20 cellular contexts compared by ENCODE assay signal in the genomic region with DNA sequence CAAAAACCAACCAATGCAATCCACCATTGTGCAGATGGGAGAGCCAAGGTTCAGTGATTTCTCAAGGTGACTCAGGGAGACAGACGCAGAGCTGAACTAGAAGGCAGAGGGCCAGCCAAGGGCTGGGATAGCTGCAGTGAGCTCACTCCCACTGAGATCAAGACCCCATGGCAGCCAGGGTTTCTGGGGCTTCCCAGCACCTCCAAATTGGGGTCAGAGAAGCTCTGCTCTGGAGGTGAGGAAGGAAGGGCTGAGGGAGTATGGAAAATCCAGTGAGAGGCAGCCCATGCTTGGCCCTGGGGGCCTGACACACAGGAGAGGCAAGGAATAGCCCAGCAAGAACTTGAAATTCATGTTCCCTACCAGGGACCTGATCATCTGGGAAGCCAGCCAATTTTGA.
"Had no signal": no experiment of that assay in that cellular context is flagged by ENCODE, and none has a peak within 500 bp of the region (broad histone marks: within the 10 kb centered on the region; RNA-seq: fewer than 3 reads in every experiment).

No MANE protein-coding gene starts in this region.

- H3K4me3 Mint-ChIP-seq: immature natural killer cell; natural killer cell; stimulated activated effector memory CD8-positive, alpha-beta T cell treated with anti-CD3 and anti-CD28 coated beads, Interleukin-12 subunit alpha, Interleukin-12 subunit beta, amount 100 ng/mL, for 72 hours; type B pancreatic cell had no signal

- H3K9me3 Mint-ChIP-seq: immature natural killer cell; natural killer cell; stimulated activated effector memory CD8-positive, alpha-beta T cell treated with anti-CD3 and anti-CD28 coated beads, Interleukin-12 subunit alpha, Interleukin-12 subunit beta, amount 100 ng/mL, for 72 hours; type B pancreatic cell had no signal

- H3K27ac Mint-ChIP-seq: immature natural killer cell; natural killer cell; progenitor cell of endocrine pancreas; stimulated activated effector memory CD8-positive, alpha-beta T cell treated with anti-CD3 and anti-CD28 coated beads, Interleukin-12 subunit alpha, Interleukin-12 subunit beta, amount 100 ng/mL, for 72 hours; type B pancreatic cell had no signal

- H3K4me1 Mint-ChIP-seq: stimulated activated effector memory CD8-positive, alpha-beta T cell treated with anti-CD3 and anti-CD28 coated beads, Interleukin-12 subunit alpha, Interleukin-12 subunit beta, amount 100 ng/mL, for 72 hours had no signal

- H3K27ac ChIP-seq: dorsolateral prefrontal cortex, lower lobe of right lung, neutrophil, pancreas, testis, tibial artery had no signal

- H3K36me3 Mint-ChIP-seq: immature natural killer cell; stimulated activated effector memory CD8-positive, alpha-beta T cell treated with anti-CD3 and anti-CD28 coated beads, Interleukin-12 subunit alpha, Interleukin-12 subunit beta, amount 100 ng/mL, for 72 hours; type B pancreatic cell had no signal

- DNase-seq: effector CD4-positive, alpha-beta T cell; hypothalamus; immature natural killer cell; islet precursor cell; left ventricle myocardium superior; lower lobe of right lung; natural killer cell; pancreas; stimulated activated CD4-positive, alpha-beta T cell treated with anti-CD3 and anti-CD28 coated beads, Interleukin-2, amount 100 ng/mL, for 24 hours; stimulated activated CD4-positive, alpha-beta T cell treated with anti-CD3 and anti-CD28 coated beads, Interleukin-4, amount 100 ng/mL, for 24 hours; stimulated activated naive CD8-positive, alpha-beta T cell treated with anti-CD3 and anti-CD28 coated beads, Interleukin-15, Interleukin-2, amounts not matched to agents 100 U/mL and 50 U/mL, for 24 hours; substantia nigra; testis had no signal

- H3K36me3 ChIP-seq: lower lobe of right lung, neutrophil, pancreas, tibial artery had no signal

- H3K9me3 ChIP-seq: lower lobe of right lung, neutrophil, pancreas, testis, tibial artery had no signal

- H3K4me3 ChIP-seq: dorsolateral prefrontal cortex, lower lobe of right lung, pancreas, testis, tibial artery had no signal

- H3K27me3 ChIP-seq: pancreas, testis, tibial artery had no signal

- ATAC-seq: left ventricle myocardium superior; natural killer cell; pancreas; sciatic nerve; stimulated activated effector memory CD8-positive, alpha-beta T cell treated with anti-CD3 and anti-CD28 coated beads, Interleukin-12 subunit alpha, Interleukin-12 subunit beta, amount 100 ng/mL, for 72 hours; stimulated activated naive CD8-positive, alpha-beta T cell treated with anti-CD3 and anti-CD28 coated beads, Interleukin-15, Interleukin-2, amounts not matched to agents 100 U/mL and 50 U/mL, for 24 hours had no signal

- H3K4me1 ChIP-seq: lower lobe of right lung, pancreas, testis had no signal
